ENCODE assay signal across 1 cellular context in the genomic region with DNA sequence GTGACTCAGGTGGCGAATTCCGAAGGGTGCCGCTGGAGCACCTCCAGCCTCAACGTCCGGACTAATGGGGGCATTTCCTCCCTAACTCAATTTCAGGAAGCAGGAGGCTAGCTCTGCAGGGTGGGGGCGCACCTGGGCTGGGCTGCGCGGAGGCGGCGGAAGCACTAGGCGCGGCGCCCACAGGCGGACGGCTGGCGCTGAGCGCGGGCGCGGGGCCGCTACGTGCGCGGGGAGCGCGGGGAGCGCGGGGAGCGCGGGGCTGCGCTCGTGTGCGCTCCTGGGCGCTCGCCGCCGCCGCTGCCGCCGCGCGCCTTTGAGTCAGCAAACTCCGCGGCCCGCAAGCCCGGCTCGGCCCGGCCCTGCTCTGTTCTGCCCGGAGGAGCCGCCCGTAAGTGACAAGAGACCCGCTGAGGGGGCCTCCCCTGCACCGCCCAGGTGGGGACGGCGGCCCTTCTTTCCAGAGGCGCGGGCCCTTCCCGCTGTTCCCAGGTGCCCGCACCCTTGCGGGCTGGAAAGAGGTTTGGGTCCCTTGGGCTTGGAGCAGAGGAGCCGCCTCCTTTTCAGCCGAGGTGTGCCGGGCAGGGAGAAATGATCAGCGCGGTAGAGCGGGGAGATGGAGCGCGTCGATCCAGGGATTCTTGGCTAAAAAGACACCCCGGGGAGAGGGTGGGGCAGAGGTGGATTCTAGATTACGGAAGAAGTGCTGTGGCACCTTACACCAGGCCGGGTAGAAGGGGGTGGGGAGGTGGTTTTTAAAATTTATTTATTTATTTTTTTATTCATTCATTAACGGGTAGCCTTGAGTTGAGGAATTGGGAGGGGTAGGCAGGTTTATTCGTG.
TF ChIP-seq lines count a peak whose summit lies in the region.

A gene with protein sequence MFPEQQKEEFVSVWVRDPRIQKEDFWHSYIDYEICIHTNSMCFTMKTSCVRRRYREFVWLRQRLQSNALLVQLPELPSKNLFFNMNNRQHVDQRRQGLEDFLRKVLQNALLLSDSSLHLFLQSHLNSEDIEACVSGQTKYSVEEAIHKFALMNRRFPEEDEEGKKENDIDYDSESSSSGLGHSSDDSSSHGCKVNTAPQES (plus strand): TSS at position 164 of the 840 bp plus-strand sequence. CDS start 54,581 bp downstream, outside the sequence.

TF ChIP-seq in SK-N-SH, 30 proteins besides CTCF, POLR2A, EP300 and RAD21 (continued from another document):
- TF ChIP-seq ZBTB33 (IDR thresholded peaks at IDR 0.05; ENCODE audit: borderline replicate concordance, low read depth), result no peak
